Comparison of ENCODE assay signal across 13 cellular contexts in the genomic region with DNA sequence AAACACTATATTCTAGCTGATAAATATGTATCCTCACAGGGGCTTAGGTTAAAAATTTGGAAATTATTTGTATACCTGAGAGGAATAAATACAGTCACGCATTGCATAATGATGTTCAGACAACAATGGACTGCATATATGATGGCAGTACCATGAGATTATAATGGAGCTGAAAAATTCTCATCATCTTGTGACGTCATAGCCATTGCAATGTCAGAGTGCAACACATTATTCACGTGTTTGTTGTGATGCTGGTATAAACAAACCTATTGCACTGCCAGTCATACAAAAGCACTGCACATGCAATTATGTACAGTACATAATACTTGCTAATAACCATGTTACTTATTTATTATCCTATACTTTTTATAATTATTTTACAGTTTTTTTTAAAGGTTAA.
"Had no signal": no experiment of that assay in that cellular context is flagged by ENCODE, and none has a peak within 500 bp of the region (broad histone marks: within the 10 kb centered on the region; RNA-seq: fewer than 3 reads in every experiment).

No MANE protein-coding gene starts in this region.

- DNase-seq: Kasumi-1, MM.1S, NCI-H1436, NCI-H187, NCI-H2029, NCI-H2081 treated with DMSO at 0.1 percent for 48 hours, NCI-H2171 treated with DMSO at 0.1 percent for 48 hours, NCI-H446 treated with DMSO at 0.1 percent for 48 hours, NCI-H510A treated with DMSO at 0.1 percent for 48 hours, NCI-H526, NCI-H82, Right ventricle myocardium superior, SIG-M5 had no signal
